In the genomic region with DNA sequence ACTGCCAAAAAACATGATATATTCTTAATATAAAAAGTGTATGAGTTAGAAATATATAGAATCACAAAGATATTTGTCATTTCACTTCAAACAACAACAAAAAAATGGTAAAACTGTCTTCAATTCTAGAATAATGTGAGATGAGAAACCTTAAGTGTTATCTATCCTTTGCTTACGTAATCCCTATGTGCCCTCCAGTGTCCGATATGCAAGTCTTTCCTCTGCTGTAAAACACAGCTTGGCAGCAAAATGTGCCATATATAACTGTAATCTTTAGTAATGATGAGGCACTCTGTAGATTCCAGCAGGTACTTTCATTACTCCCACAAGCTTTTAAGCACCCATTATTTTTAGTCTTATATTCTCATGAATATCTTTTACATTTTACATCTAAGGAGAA, we compare ENCODE assay signal across 31 cellular contexts.
"Had no signal": no experiment of that assay in that cellular context is flagged by ENCODE, and none has a peak within 500 bp of the region (broad histone marks: within the 10 kb centered on the region; RNA-seq: fewer than 3 reads in every experiment).

No MANE protein-coding gene starts in this region.

- H3K4me1 ChIP-seq: esophagus muscularis mucosa, gastroesophageal sphincter had no signal

- H3K27ac ChIP-seq: brain microvascular endothelial cell, esophagus muscularis mucosa, gastroesophageal sphincter, WERI-Rb-1 had no signal

- H3K27me3 ChIP-seq: brain microvascular endothelial cell, esophagus muscularis mucosa, gastroesophageal sphincter had no signal

- FAIRE-seq: astrocyte, bronchial epithelial cell, colon had no signal

- ATAC-seq: activated CD4-positive, CD25-positive, alpha-beta regulatory T cell treated with anti-CD3 and anti-CD28 coated beads, Interleukin-2, amount 50 U/mL, for 24 hours; activated CD8-positive, alpha-beta T cell treated with anti-CD3 and anti-CD28 coated beads for 36 hours; activated T-cell treated with anti-CD3 and anti-CD28 coated beads, Interleukin-2, amount 50 U/mL, for 4 hours; activated T-helper 17 cell treated with anti-CD3 and anti-CD28 coated beads, Interleukin-2, amount 50 U/mL, for 72 hours; effector memory CD8-positive, alpha-beta T cell; gastroesophageal sphincter; T-helper 17 cell had no signal

- H3K36me3 ChIP-seq: brain microvascular endothelial cell, esophagus muscularis mucosa, gastroesophageal sphincter, WERI-Rb-1 had no signal

- DNase-seq: activated B cell treated with CpG ODN at 0.5 μM for 24 hours; activated CD4-positive, alpha-beta T cell treated with anti-CD3 and anti-CD28 coated beads for 48 hours; activated CD4-positive, alpha-beta T cell treated with anti-CD3 and anti-CD28 coated beads, Interleukin-2, amount 50 U/mL, for 1 hour; activated CD4-positive, alpha-beta T cell treated with anti-CD3 and anti-CD28 coated beads, Interleukin-2, amount 50 U/mL, for 48 hours; activated CD8-positive, alpha-beta memory T cell treated with anti-CD3 and anti-CD28 coated beads for 24 hours; activated CD8-positive, alpha-beta T cell treated with anti-CD3 and anti-CD28 coated beads for 36 hours; activated effector memory CD4-positive, alpha-beta T cell treated with Interleukin-2 at 50 U/mL for 16 hours; activated gamma-delta T cell treated with Interleukin-2 at 50 U/mL for 16 hours; activated naive CD4-positive, alpha-beta T cell treated with anti-CD3 and anti-CD28 coated beads, Interleukin-2, amount 50 U/mL, for 16 hours; activated naive CD4-positive, alpha-beta T cell treated with Interleukin-2 at 50 U/mL for 16 hours; activated T-cell treated with anti-CD3 and anti-CD28 coated beads, Interleukin-2, amount 50 U/mL, for 4 hours; amniotic stem cell; anterior cingulate cortex; brain microvascular endothelial cell; cortex of kidney; dermis blood vessel endothelial cell; effector CD4-positive, alpha-beta T cell; effector memory CD8-positive, alpha-beta T cell; erythroblast; foreskin melanocyte; T-helper 1 cell; T-helper 17 cell; T1000; WERI-Rb-1 had no signal

- H3K4me3 ChIP-seq: esophagus muscularis mucosa, gastroesophageal sphincter had no signal
